In genomic region chr17:81136366-81136765, GRCh38 we compare ENCODE assay signal across 21 cellular contexts. TPM values are rescaled to one million over a fixed set of nuclear protein-coding genes. Genes with fewer than 3 reads are reported as not detected.
DNase-seq lines count a peak whose midpoint lies in the region; ATAC-seq, FAIRE-seq and TF ChIP-seq lines count a peak whose summit lies in the region.
"Had no signal": no experiment of that assay in that cellular context is flagged by ENCODE, and none has a peak within 500 bp of the region (broad histone marks: within the 10 kb centered on the region; RNA-seq: fewer than 3 reads in every experiment).

No MANE protein-coding gene starts in this region.

- peaks cover 13% of the 10 kb centered on the region for H3K9me3 Mint-ChIP-seq in activated naive CD8-positive, alpha-beta T cell treated with anti-CD3 and anti-CD28 coated beads, Interleukin-2, amount 50 U/mL, for 24 hours
- H3K9me3 Mint-ChIP-seq: CD8-positive, alpha-beta T cell had no signal

- no peak for ATAC-seq in activated naive CD8-positive, alpha-beta T cell treated with anti-CD3 and anti-CD28 coated beads, Interleukin-2, amount 50 U/mL, for 24 hours
- ATAC-seq: CD8-positive, alpha-beta T cell had no signal

- H3K4me3 Mint-ChIP-seq in activated naive CD8-positive, alpha-beta T cell treated with anti-CD3 and anti-CD28 coated beads, Interleukin-2, amount 50 U/mL, for 24 hours, result no peak overlapping the region
- H3K4me3 Mint-ChIP-seq: CD8-positive, alpha-beta T cell; HFFc6 had no signal

- H3K9me3 ChIP-seq in tibial nerve, result no peaks in the 10 kb centered on the region

- 61 to 78% methylated on average over 8 of the region's 8 CpGs for WGBS in tibial nerve, 2 donors

- H3K27ac ChIP-seq in cingulate gyrus (ENCODE audit: low read depth, low read length), result peak overlapping the region; percentile 73
- H3K27ac ChIP-seq in layer of hippocampus (ENCODE audit: low read depth, low read length), result peak overlapping the region; percentile 75
- peak overlapping the region; percentile 14 to 95 (median 57) for H3K27ac ChIP-seq in tibial nerve
- H3K27ac ChIP-seq: GM23248, KMS-11 had no signal

- TF ChIP-seq EP300 in tibial nerve (IDR thresholded peaks at IDR 0.05), result no peak

- H3K36me3 Mint-ChIP-seq in activated naive CD8-positive, alpha-beta T cell treated with anti-CD3 and anti-CD28 coated beads, Interleukin-2, amount 50 U/mL, for 24 hours (ENCODE audit: low read depth), result no peaks in the 10 kb centered on the region
- H3K36me3 Mint-ChIP-seq: CD8-positive, alpha-beta T cell had no signal

- no peaks in the 10 kb centered on the region for H3K27me3 Mint-ChIP-seq in activated naive CD8-positive, alpha-beta T cell treated with anti-CD3 and anti-CD28 coated beads, Interleukin-2, amount 50 U/mL, for 24 hours

- H3K27ac Mint-ChIP-seq in activated naive CD8-positive, alpha-beta T cell treated with anti-CD3 and anti-CD28 coated beads, Interleukin-2, amount 50 U/mL, for 24 hours, result no peak overlapping the region
- H3K27ac Mint-ChIP-seq: CD8-positive, alpha-beta T cell; HFFc6 had no signal

- TF ChIP-seq POLR2A in tibial nerve (IDR thresholded peaks at IDR 0.05) (no peak), GM12891 (IDR thresholded peaks at IDR 0.05; ENCODE audit: low read depth, low read length) (no peak)

- H3K4me1 ChIP-seq in tibial nerve, result peaks cover 0 to 46% (median 11%) of the 10 kb centered on the region in 4 donors

- peaks cover 4% of the 10 kb centered on the region for H3K4me1 Mint-ChIP-seq in activated naive CD8-positive, alpha-beta T cell treated with anti-CD3 and anti-CD28 coated beads, Interleukin-2, amount 50 U/mL, for 24 hours

- no peak for TF ChIP-seq CTCF in tibial nerve (IDR thresholded peaks at IDR 0.05)

- no peak overlapping the region for H3K4me3 ChIP-seq in tibial nerve
- H3K4me3 ChIP-seq: GM23248 had no signal

- peak; percentile 64 for FAIRE-seq in HTR-8/SVneo (lab: Jason Lieb, UNC)
- no peak for FAIRE-seq in GM12891 (lab: Jason Lieb, UNC)
- FAIRE-seq: A204.1, G401.6, GM12892, GM18507, H54 had no signal

- DNase-seq in HTR-8/SVneo (ENCODE audit: insufficient read length, low spot score), result no peak
- no peak for DNase-seq in tibial nerve (ENCODE audit: low spot score in 2 of 2)
- no peak for DNase-seq in GM12891 (ENCODE audit: insufficient read length, low spot score)
- DNase-seq in activated naive CD8-positive, alpha-beta T cell treated with anti-CD3 and anti-CD28 coated beads, Interleukin-2, amount 50 U/mL, for 24 hours, result no peak
- no peak for DNase-seq in ureter (ENCODE audit: low spot score)
- no peak for DNase-seq in NCI-H1694 treated with DMSO at 0.1 percent for 48 hours (lab: John Stamatoyannopoulos, UW)
- DNase-seq: ACHN; AML-193; CD8-positive, alpha-beta T cell; GM23248; HCEC 1CT; HFFc6 had no signal

- no peaks in the 10 kb centered on the region for H3K27me3 ChIP-seq in layer of hippocampus (ENCODE audit: control insufficient read depth, insufficient read depth, low read length)
- H3K27me3 ChIP-seq in tibial nerve, result no peaks in the 10 kb centered on the region

- H3K36me3 ChIP-seq in tibial nerve, result no peaks in the 10 kb centered on the region

TF ChIP-seq in GM12891, 5 proteins besides CTCF, POLR2A, EP300 and RAD21:
- TF ChIP-seq SPI1 (IDR thresholded peaks at IDR 0.05; ENCODE audit: low read depth, low read length) (no peak), POU2F2 (IDR thresholded peaks at IDR 0.05; ENCODE audit: low read depth, low read length) (no peak), PAX5 (IDR thresholded peaks at IDR 0.05; ENCODE audit: insufficient read depth, low read length, severe bottlenecking) (no peak), POLR2AphosphoS5 (IDR thresholded peaks at IDR 0.05; ENCODE audit: low read depth, low read length) (no peak), TAF1 (IDR thresholded peaks at IDR 0.05; ENCODE audit: low read depth, low read length) (no peak)

RNA-seq across cellular contexts. Expression of gene PVALEF, which starts 28.9 kb away (rescaled TPM):
- total RNA-seq in tibial nerve (not detected), ureter (not detected)
- not detected for polyA plus RNA-seq in GM12891 (2012; ENCODE audit: low read depth, missing spikeins)
- total RNA-seq: CD8-positive, alpha-beta T cell; GM23248; HFFc6 had no signal
- polyA plus RNA-seq: BJ, GM23248 had no signal

RNA-seq across cellular contexts. Expression of gene AATK, which starts 29.7 kb away (rescaled TPM):
- total RNA-seq in tibial nerve (100 to 1,000 TPM; 247 to 385 (median 322) TPM), ureter (3.4 TPM)
- polyA plus RNA-seq in GM12891 (2012; ENCODE audit: low read depth, missing spikeins), result 0.13 TPM

Comparison
In these comparisons a context has a peak if more than half of its experiments do, and no peak if none do; other contexts are left out.
1. RNA of gene AATK, which starts 29.7 kb away (total RNA-seq): 247 to 385 TPM in tibial nerve; 3.4 TPM in ureter (single experiment); every median in the first group is over 10 times any median in the second.
2. Peak in every context shown above with its lines, with median percentiles within 50 percentile points of each other: H3K27ac ChIP-seq.